Comparison of ENCODE assay signal across 27 cellular contexts in the genomic region with DNA sequence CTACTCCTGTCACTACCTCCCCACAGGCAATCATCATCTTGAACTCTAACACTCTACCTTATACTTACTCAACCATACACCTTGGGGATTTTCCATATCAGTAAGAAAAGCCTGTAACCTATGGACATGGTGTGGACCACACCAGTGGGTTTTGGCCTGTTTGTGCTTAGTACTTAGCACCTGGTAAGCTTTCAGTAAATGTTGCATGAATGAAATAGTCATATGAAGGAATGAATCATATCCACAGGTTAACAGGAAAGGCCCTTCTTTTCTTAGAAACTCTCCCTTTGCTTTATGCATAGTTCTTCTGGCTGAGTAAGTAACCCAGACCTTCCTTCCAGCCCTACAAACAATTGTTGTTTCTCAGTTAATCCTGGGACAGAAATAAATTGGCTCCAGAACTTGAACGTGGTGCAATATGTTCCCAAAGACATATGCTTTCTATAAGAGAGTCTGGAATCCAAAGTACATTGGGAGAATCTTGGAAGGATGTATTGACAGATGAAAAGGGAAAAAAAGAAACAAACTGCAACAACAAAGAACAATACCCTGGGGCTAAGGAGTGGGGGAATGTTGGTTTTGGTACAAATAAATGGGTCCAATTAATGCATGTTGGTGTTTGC. TPM values are rescaled to one million over a fixed set of nuclear protein-coding genes. Genes with fewer than 3 reads are reported as not detected.
A peak's percentile ranks its signal among the peaks of the same experiment; 100 is the strongest.
DNase-seq lines count a peak whose midpoint lies in the region; ATAC-seq and TF ChIP-seq lines count a peak whose summit lies in the region.
"Had no signal": no experiment of that assay in that cellular context is flagged by ENCODE, and none has a peak within 500 bp of the region (broad histone marks: within the 10 kb centered on the region; RNA-seq: fewer than 3 reads in every experiment).

No MANE protein-coding gene starts in this region.

- H3K27me3 Mint-ChIP-seq in natural killer cell treated with Interleukin-12 subunit alpha and Interleukin-12 subunit beta and Interleukin-15 and Interleukin-18, amount 100 ng/mL, for 72 hours, result no peaks in the 10 kb centered on the region
- no peaks in the 10 kb centered on the region for H3K27me3 Mint-ChIP-seq in natural killer cell (ENCODE audit: low read depth in 2 of 2)
- H3K27me3 Mint-ChIP-seq: CD4-positive, CD25-positive, alpha-beta regulatory T cell; T-helper 17 cell had no signal

- no peak for DNase-seq in activated CD4-positive, CD25-positive, alpha-beta regulatory T cell (lab: John Stamatoyannopoulos, UW)
- DNase-seq in natural killer cell treated with Interleukin-12 subunit alpha and Interleukin-12 subunit beta and Interleukin-15 and Interleukin-18, amount 100 ng/mL, for 72 hours (ENCODE audit: low spot score), result no peak
- DNase-seq in natural killer cell (no peak), fibroblast of villous mesenchyme (ENCODE audit: low read depth) (peak; percentile 25), coronary artery (ENCODE audit: low spot score) (no peak)
- DNase-seq: activated gamma-delta T cell treated with Interleukin-2 at 50 U/mL for 16 hours, aorta, HCEC 1CT, mucosa of descending colon, NCI-H1092 treated with DMSO at 0.1 percent for 48 hours, NCI-H187, NCI-H2171, NCI-H510A, pancreas, T-helper 17 cell had no signal

- ATAC-seq in activated CD4-positive, CD25-positive, alpha-beta regulatory T cell treated with anti-CD3 and anti-CD28 coated beads, Interleukin-2, amount 50 U/mL, for 24 hours, result peak; percentile 68 to 77
- ATAC-seq in natural killer cell treated with Interleukin-12 subunit alpha and Interleukin-12 subunit beta and Interleukin-15 and Interleukin-18, amount 100 ng/mL, for 72 hours, result peak; percentile 61 to 77
- ATAC-seq in natural killer cell, result no peak
- no peak for ATAC-seq in GM19397 (IDR thresholded peaks at IDR 0.05; ENCODE audit: unreplicated experiment)
- no peak for ATAC-seq in GM19035 (IDR thresholded peaks at IDR 0.05; ENCODE audit: unreplicated experiment)
- ATAC-seq: pancreas, T-helper 17 cell had no signal

- H3K4me1 Mint-ChIP-seq in natural killer cell treated with Interleukin-12 subunit alpha and Interleukin-12 subunit beta and Interleukin-15 and Interleukin-18, amount 100 ng/mL, for 72 hours (ENCODE audit: low read depth in 2 of 2), result peaks cover 2 to 15% of the 10 kb centered on the region in 2 donors
- H3K4me1 Mint-ChIP-seq in natural killer cell, result peaks cover 0 to 7% of the 10 kb centered on the region in 2 donors
- H3K4me1 Mint-ChIP-seq: CD4-positive, CD25-positive, alpha-beta regulatory T cell; T-helper 17 cell had no signal

- H3K4me3 ChIP-seq in fibroblast of villous mesenchyme (ENCODE audit: low read depth, low read length) (no peak overlapping the region), coronary artery (no peak overlapping the region)
- H3K4me3 ChIP-seq: cardiac muscle cell, lung, mucosa of descending colon, pancreas, SK-N-MC, smooth muscle cell had no signal

- intact Hi-C loops in natural killer cell (cut with micrococcal nuclease), result no loop called here

- H3K9me3 Mint-ChIP-seq in natural killer cell treated with Interleukin-12 subunit alpha and Interleukin-12 subunit beta and Interleukin-15 and Interleukin-18, amount 100 ng/mL, for 72 hours, result no peaks in the 10 kb centered on the region
- no peaks in the 10 kb centered on the region for H3K9me3 Mint-ChIP-seq in natural killer cell
- H3K9me3 Mint-ChIP-seq: neural crest cell had no signal

- H3K4me3 Mint-ChIP-seq in natural killer cell treated with Interleukin-12 subunit alpha and Interleukin-12 subunit beta and Interleukin-15 and Interleukin-18, amount 100 ng/mL, for 72 hours, result no peak overlapping the region
- no peak overlapping the region for H3K4me3 Mint-ChIP-seq in natural killer cell
- H3K4me3 Mint-ChIP-seq: CD4-positive, CD25-positive, alpha-beta regulatory T cell; neural crest cell; T-helper 17 cell had no signal

- H3K27ac ChIP-seq in coronary artery, result no peak overlapping the region
- H3K27ac ChIP-seq: 22Rv1, cardiac muscle cell, pancreas, SK-N-MC had no signal

- TF ChIP-seq CTCF in natural killer cell (IDR thresholded peaks at IDR 0.05) (no peak), fibroblast of villous mesenchyme (IDR thresholded peaks at IDR 0.05; ENCODE audit: insufficient read depth, low read depth, low read length) (no peak), coronary artery (IDR thresholded peaks at IDR 0.05) (no peak)

- H3K27ac Mint-ChIP-seq in natural killer cell treated with Interleukin-12 subunit alpha and Interleukin-12 subunit beta and Interleukin-15 and Interleukin-18, amount 100 ng/mL, for 72 hours, result no peak overlapping the region
- H3K27ac Mint-ChIP-seq in natural killer cell, result no peak overlapping the region
- H3K27ac Mint-ChIP-seq: CD4-positive, CD25-positive, alpha-beta regulatory T cell; T-helper 17 cell had no signal

- peaks cover 11% of the 10 kb centered on the region for H3K36me3 Mint-ChIP-seq in natural killer cell treated with Interleukin-12 subunit alpha and Interleukin-12 subunit beta and Interleukin-15 and Interleukin-18, amount 100 ng/mL, for 72 hours
- H3K36me3 Mint-ChIP-seq in natural killer cell, result no peaks in the 10 kb centered on the region

RNA-seq across cellular contexts. Expression of a gene that starts 27.8 kb away (rescaled TPM):
- not detected for total RNA-seq in natural killer cell treated with Interleukin-12 subunit alpha and Interleukin-12 subunit beta and Interleukin-15 and Interleukin-18, amount 100 ng/mL, for 72 hours
- total RNA-seq in natural killer cell, result not detected
- 0.43 and 1.3 TPM in 2 replicates for total RNA-seq in fibroblast of villous mesenchyme
- total RNA-seq: HT-29, OCI-LY7, T-helper 17 cell had no signal

Comparison
In these comparisons a context has a peak if more than half of its experiments do, and no peak if none do; other contexts are left out.
1. ATAC-seq: peak in activated CD4-positive, CD25-positive, alpha-beta regulatory T cell treated with anti-CD3 and anti-CD28 coated beads, Interleukin-2, amount 50 U/mL, for 24 hours (2 of 2) and natural killer cell treated with Interleukin-12 subunit alpha and Interleukin-12 subunit beta and Interleukin-15 and Interleukin-18, amount 100 ng/mL, for 72 hours (2 of 2); none in natural killer cell (0 of 3), GM19397 (single experiment) and GM19035 (single experiment).